In genomic region chr20:6709865-6710595, GRCh38 we compare ENCODE assay signal across 21 cellular contexts. TPM values are rescaled to one million over a fixed set of nuclear protein-coding genes. Genes with fewer than 3 reads are reported as not detected.
DNase-seq lines count a peak whose midpoint lies in the region; ATAC-seq and TF ChIP-seq lines count a peak whose summit lies in the region.
"Had no signal": no experiment of that assay in that cellular context is flagged by ENCODE, and none has a peak within 500 bp of the region (broad histone marks: within the 10 kb centered on the region; RNA-seq: fewer than 3 reads in every experiment).

No MANE protein-coding gene starts in this region.

- no peaks in the 10 kb centered on the region for H3K79me1 ChIP-seq in IMR-90 (ENCODE audit: low read depth in 1 of 2, low read length in 2 of 2)

- TF ChIP-seq CTCF in IMR-90 (conservative IDR thresholded peaks at IDR 0.05; ENCODE audit: low read depth, low read length) (no peak), thyroid gland (IDR thresholded peaks at IDR 0.05) (no peak)

- TF ChIP-seq POLR2A in IMR-90 (IDR thresholded peaks at IDR 0.05; ENCODE audit: low read depth, low read length) (no peak), thyroid gland (IDR thresholded peaks at IDR 0.05) (no peak)

- H3K14ac ChIP-seq in IMR-90 (replicated peaks; ENCODE audit: low read depth, low read length), result no peak overlapping the region

- no peak for TF ChIP-seq RAD21 in IMR-90 (IDR thresholded peaks at IDR 0.05; ENCODE audit: low read length)

- peaks cover 13% of the 10 kb centered on the region for H3K9me1 ChIP-seq in IMR-90 (ENCODE audit: insufficient read depth, low read length)

- H2BK120ac ChIP-seq in IMR-90 (ENCODE audit: low read depth, low read length), result 0 out of 2 replicates have a peak overlapping the region, but pooled peaks have one; percentile 1

- in situ Hi-C loops in IMR-90 (cut with MboI; ENCODE audit: low sequenced_read_pairs), result no loop called here

- H3K18ac ChIP-seq in IMR-90 (ENCODE audit: low read depth, low read length), result peak overlapping the region; percentile 76; the same call in 1 of the 2 replicates

- H4K91ac ChIP-seq in IMR-90 (ENCODE audit: insufficient read depth, low read depth, low read length), result no peak overlapping the region

- dilution Hi-C loops in IMR-90 (cut with HindIII; ENCODE audit: low sequenced_read_pairs, unreplicated experiment), result no loop called here

- no peak overlapping the region; the same call in 1 of the 2 replicates for H3K4me2 ChIP-seq in IMR-90 (ENCODE audit: low read depth, low read length)
- H3K4me2 ChIP-seq: smooth muscle cell had no signal

- no peaks in the 10 kb centered on the region for H4K20me1 ChIP-seq in IMR-90 (ENCODE audit: insufficient read depth, low read length)

- H2BK15ac ChIP-seq in IMR-90 (ENCODE audit: low read depth, low read length), result peak overlapping the region; percentile 42; the same call in 1 of the 3 replicates

- no TSS peak for BruUV-seq in IMR-90 (replicated peaks; lab: Mats Ljungman, UMichigan)

- no peak overlapping the region for H3K23ac ChIP-seq in IMR-90 (ENCODE audit: low read depth, low read length)

- intact Hi-C loops in IMR-90 (cut with micrococcal nuclease), result no loop called here
- intact Hi-C loops in thyroid gland (cut with DNase I), result no loop called here

- no peak overlapping the region for H2AK5ac ChIP-seq in IMR-90 (ENCODE audit: low read depth, low read length)

- peak; percentile 46 for ATAC-seq in IMR-90 (ENCODE audit: low read depth)
- peak; percentile 24 for ATAC-seq in left lobe of liver
- ATAC-seq in GM18520 (IDR thresholded peaks at IDR 0.05; ENCODE audit: unreplicated experiment), result no peak
- ATAC-seq: activated CD4-positive, alpha-beta T cell treated with anti-CD3 and anti-CD28 coated beads for 36 hours; GM12878; naive thymus-derived CD4-positive, alpha-beta T cell; Panc1 had no signal

- H3K4me1 ChIP-seq in IMR-90 (ENCODE audit: control insufficient read depth, insufficient read depth, low read length) (peaks cover 22% of the 10 kb centered on the region), thyroid gland (peaks cover 33 to 41% of the 10 kb centered on the region in 2 donors)

- H3K4me3 ChIP-seq in IMR-90 (ENCODE audit: insufficient read depth, low read depth, low read length) (no peak overlapping the region), thyroid gland (replicated peaks in 1 of 3) (no peak overlapping the region)
- H3K4me3 ChIP-seq: adrenal gland, GM12878, smooth muscle cell had no signal

- no CpG with 5 or more reads among the region's 4 CpGs for WGBS in IMR-90 (ENCODE audit: extremely low coverage in 2 of 2, insufficient read length in 1 of 2), 2 experiments
- 78 to 82% methylated on average over 4 of the region's 4 CpGs for WGBS in thyroid gland, 2 donors

- peak; percentile 54 for DNase-seq in IMR-90
- DNase-seq in dermis microvascular lymphatic vessel endothelial cell (ENCODE audit: low read depth in 2 of 2), result peak; percentile 64
- no peak for DNase-seq in left lobe of liver (ENCODE audit: low spot score)
- DNase-seq in thyroid gland, result no peak
- DNase-seq in stimulated activated naive CD4-positive, alpha-beta T cell treated with Interleukin-2 at 50 U/mL for 16 hours (lab: John Stamatoyannopoulos, UW), result no peak
- DNase-seq in NCI-H1092 (lab: John Stamatoyannopoulos, UW), result no peak
- DNase-seq in NCI-H1694 treated with DMSO at 0.1 percent for 48 hours (lab: John Stamatoyannopoulos, UW), result no peak
- DNase-seq: activated CD4-positive, alpha-beta T cell treated with anti-CD3 and anti-CD28 coated beads for 36 hours; activated gamma-delta T cell; adrenal gland; foreskin melanocyte; GDM1; HFFc6; naive thymus-derived CD4-positive, alpha-beta T cell; NCI-H1436; stimulated activated CD4-positive, alpha-beta T cell treated with anti-CD3 and anti-CD28 coated beads, Interleukin-4, amount 100 ng/mL, for 24 hours had no signal

- no peak overlapping the region; the same call in 1 of the 2 replicates for H3K4ac ChIP-seq in IMR-90 (ENCODE audit: low read depth, low read length)

- no peak overlapping the region for H4K5ac ChIP-seq in IMR-90 (ENCODE audit: low read depth, low read length)

- H3K9me3 ChIP-seq in IMR-90 (ENCODE audit: control insufficient read depth, insufficient read depth, low read length) (no peaks in the 10 kb centered on the region), thyroid gland (no peaks in the 10 kb centered on the region)
- H3K9me3 ChIP-seq: adrenal gland had no signal

- H3K9ac ChIP-seq in IMR-90 (ENCODE audit: low read depth, low read length), result no peak overlapping the region
- H3K9ac ChIP-seq: parathyroid adenoma had no signal

- CTCF ChIA-PET in IMR-90 (lab: Yijun Ruan, JAX), result interaction anchor here (0.9 to 1.1 kb wide), 2 partner anchors 8 to 56 kb away, joined by 3 to 6 read pairs; no protein-coding TSS in a partner anchor

- H2BK20ac ChIP-seq in IMR-90 (ENCODE audit: low read depth, low read length), result 0 out of 2 replicates have a peak overlapping the region, but pooled peaks have one; percentile 2

- no peak overlapping the region for H2AFZ ChIP-seq in IMR-90 (replicated peaks; ENCODE audit: low read length, poor library complexity)
- H2AFZ ChIP-seq: parathyroid adenoma had no signal

- H3K36me3 ChIP-seq in IMR-90 (ENCODE audit: control insufficient read depth, insufficient read depth, low read length) (no peaks in the 10 kb centered on the region), thyroid gland (no peaks in the 10 kb centered on the region)
- H3K36me3 ChIP-seq: adrenal gland had no signal

- no peak overlapping the region for H2AK9ac ChIP-seq in IMR-90 (replicated peaks; ENCODE audit: low read depth, low read length, poor library complexity)

- peak overlapping the region; percentile 42 for H2BK5ac ChIP-seq in IMR-90 (ENCODE audit: low read depth, low read length, poor library complexity, severe bottlenecking)

- H4K8ac ChIP-seq in IMR-90 (ENCODE audit: low read depth in 2 of 2, low read length in 2 of 2), result peak overlapping the region in 1 of 2 experiments; percentile 69; a peak in 1 of 4 replicates

- no peak overlapping the region; the same call in 1 of the 2 replicates for H3K56ac ChIP-seq in IMR-90 (ENCODE audit: extremely low read depth, insufficient read depth, low read length)

- POLR2A ChIA-PET in IMR-90 (lab: Charles Lee; ENCODE audit: unreplicated experiment), result no interaction called here

- H3K27me3 ChIP-seq in IMR-90 (ENCODE audit: control insufficient read depth, insufficient read depth, low read length) (no peaks in the 10 kb centered on the region), thyroid gland (no peaks in the 10 kb centered on the region)
- H3K27me3 ChIP-seq: adrenal gland had no signal

- no peak overlapping the region; the same call in 1 of the 2 replicates for H3K27ac ChIP-seq in IMR-90 (ENCODE audit: insufficient read depth, low read length)
- H3K27ac ChIP-seq in thyroid gland, result peak overlapping the region in 2 of 3 donors; percentile 96
- H3K27ac ChIP-seq: adrenal gland, parathyroid adenoma had no signal

TF ChIP-seq in IMR-90, 13 proteins besides CTCF, POLR2A, EP300 and RAD21:
- TF ChIP-seq NFE2L2 (IDR thresholded peaks at IDR 0.05; ENCODE audit: low read depth, low read length) (no peak), MAZ (IDR thresholded peaks at IDR 0.05; ENCODE audit: borderline replicate concordance, low read depth, low read length) (no peak)
TF ChIP-seq in IMR-90: peak in this region for 0.

RNA-seq across cellular contexts. Expression of gene BMP2, which starts 57.5 kb away (rescaled TPM):
- 0.18 and 0.28 TPM in 2 replicates for total RNA-seq in IMR-90 (2012; rRNA removed)
- 0.21 and 0.29 TPM in 2 replicates for polyA plus RNA-seq in IMR-90 (2012; rRNA removed)
- 0.16 and 0.26 TPM in 2 replicates for polyA plus RNA-seq in IMR-90 (2012; cell fraction: cytosol; rRNA removed)
- 0.18 and 0.33 TPM in 2 replicates for polyA plus RNA-seq in IMR-90 (2012; cell fraction: nucleus; rRNA removed; ENCODE audit: low replicate concordance)
- total RNA-seq in dermis microvascular lymphatic vessel endothelial cell, result 13.1 and 30.8 TPM in 2 replicates
- 2.1 TPM for total RNA-seq in left lobe of liver
- 10 to 100 TPM; 19.1 to 27.1 (median 20.2) TPM for total RNA-seq in thyroid gland
- total RNA-seq: activated CD4-positive, alpha-beta T cell treated with anti-CD3 and anti-CD28 coated beads for 36 hours had no signal
- polyA plus RNA-seq: naive thymus-derived CD4-positive, alpha-beta T cell had no signal

Comparison
In these comparisons a context has a peak if more than half of its experiments do, and no peak if none do; other contexts are left out.
1. DNase-seq: peak in IMR-90 (single experiment) and dermis microvascular lymphatic vessel endothelial cell (2 of 2); none in left lobe of liver (single experiment), thyroid gland (0 of 2), stimulated activated naive CD4-positive, alpha-beta T cell treated with Interleukin-2 at 50 U/mL for 16 hours (single experiment), NCI-H1092 (single experiment) and NCI-H1694 treated with DMSO at 0.1 percent for 48 hours (single experiment).